Comparison of ENCODE assay signal across 8 cellular contexts in the genomic region with DNA sequence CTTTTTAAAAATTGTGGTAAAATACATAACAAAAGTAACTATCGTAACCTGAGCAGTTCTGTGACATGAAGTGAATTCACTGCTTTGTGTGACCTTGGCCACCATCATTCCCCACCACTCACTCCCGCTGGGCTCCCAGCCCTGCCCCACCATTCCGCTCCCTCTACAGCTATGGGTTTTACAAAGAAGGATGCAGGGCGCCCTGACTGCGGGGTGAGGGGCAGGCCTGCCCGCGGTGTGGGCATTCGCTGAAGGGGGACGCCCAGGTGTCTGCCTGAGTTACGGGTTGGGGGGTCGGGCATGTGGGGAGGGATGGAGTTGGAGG. TPM values are rescaled to one million over a fixed set of nuclear protein-coding genes. Genes with fewer than 3 reads are reported as not detected.
DNase-seq lines count a peak whose midpoint lies in the region; ATAC-seq, FAIRE-seq and TF ChIP-seq lines count a peak whose summit lies in the region.

A gene with protein sequence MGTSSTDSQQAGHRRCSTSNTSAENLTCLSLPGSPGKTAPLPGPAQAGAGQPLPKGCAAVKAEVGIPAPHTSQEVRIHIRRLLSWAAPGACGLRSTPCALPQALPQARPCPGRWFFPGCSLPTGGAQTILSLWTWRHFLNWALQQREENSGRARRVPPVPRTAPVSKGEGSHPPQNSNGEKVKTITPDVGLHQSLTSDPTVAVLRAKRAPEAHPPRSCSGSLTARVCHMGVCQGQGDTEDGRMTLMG (minus strand): TSS at position 38 of the 325 bp plus-strand sequence. CDS start 335 bp downstream, outside the sequence.

- H3K27ac Mint-ChIP-seq in osteocyte (ENCODE audit: unreplicated experiment) = peak within 1 kb of the TSS; percentile 96

- peak within 1 kb of the TSS; percentile 74 for H3K4me2 ChIP-seq in OCI-LY1 (ENCODE audit: low read length)
- peak within 1 kb of the TSS; percentile 75 for H3K4me2 ChIP-seq in endothelial cell of umbilical vein (ENCODE audit: insufficient read depth, low read length)

- no peaks in the 10 kb centered on the region for H4K20me1 ChIP-seq in OCI-LY1 (ENCODE audit: insufficient read depth, low read length)
- no peaks in the 10 kb centered on the region for H4K20me1 ChIP-seq in endothelial cell of umbilical vein (replicated peaks; ENCODE audit: control insufficient read depth, extremely low read depth, insufficient read depth, low read length)

- intact Hi-C loops in endothelial cell of umbilical vein (cut with micrococcal nuclease) = no loop called here

- peaks cover 2% of the 10 kb centered on the region for H3K36me3 Mint-ChIP-seq in osteocyte (ENCODE audit: unreplicated experiment)

- H3K4me3 ChIP-seq in OCI-LY1 (ENCODE audit: low read depth, low read length, poor library complexity, severe bottlenecking) (peak within 1 kb of the TSS; percentile 61), endothelial cell of umbilical vein (replicated peaks in 1 of 3; ENCODE audit: insufficient read depth in 1 of 3, low read depth in 1 of 3, low read length in 3 of 3) (peak within 1 kb of the TSS; percentile 41 to 62 (median 62))

- H2AFZ ChIP-seq in OCI-LY1 (ENCODE audit: low read length) (no peak within 1 kb of the TSS), endothelial cell of umbilical vein (ENCODE audit: low read depth, low read length) (peak within 1 kb of the TSS; percentile 48)

- peak; percentile 48 for FAIRE-seq in GM12891 (lab: Jason Lieb, UNC)
- FAIRE-seq in endothelial cell of umbilical vein (lab: Jason Lieb, UNC) = no peak

- no peaks in the 10 kb centered on the region for H3F3A ChIP-seq in OCI-LY1 (ENCODE audit: insufficient read depth, low read length)

- CTCF ChIA-PET in endothelial cell of umbilical vein (lab: Charles Lee) = interaction anchor here (1.2 kb wide), 1 partner anchor 11 kb away, joined by 3 read pairs; the partner anchor contains the start of gene AMDHD2

- H3K9me1 ChIP-seq in endothelial cell of umbilical vein (replicated peaks; ENCODE audit: control insufficient read depth, extremely low read depth, insufficient read depth, low read length) = no peaks in the 10 kb centered on the region

- H3K27me3 Mint-ChIP-seq in osteocyte (ENCODE audit: unreplicated experiment) = no peaks in the 10 kb centered on the region

- BruUV-seq in endothelial cell of umbilical vein (replicated peaks; lab: Mats Ljungman, UMichigan) = no TSS peak

- no peaks in the 10 kb centered on the region for H3K27me3 ChIP-seq in OCI-LY1 (ENCODE audit: insufficient read depth, low read length)
- no peaks in the 10 kb centered on the region for H3K27me3 ChIP-seq in endothelial cell of umbilical vein (ENCODE audit: control insufficient read depth in 2 of 2, insufficient read depth in 2 of 2, low read length in 2 of 2)

- H3K27ac ChIP-seq in OCI-LY1 (ENCODE audit: low read depth, low read length, poor library complexity, severe bottlenecking) (peak within 1 kb of the TSS; percentile 83), endothelial cell of umbilical vein (ENCODE audit: insufficient read depth, low read depth, low read length) (no peak within 1 kb of the TSS)

- H3K9me3 ChIP-seq in OCI-LY1 (ENCODE audit: low read length) (no peaks in the 10 kb centered on the region), endothelial cell of umbilical vein (replicated peaks; ENCODE audit: control insufficient read depth, insufficient read depth, low read length) (no peaks in the 10 kb centered on the region)

- peaks cover 16% of the 10 kb centered on the region for H3K4me1 Mint-ChIP-seq in osteocyte (ENCODE audit: unreplicated experiment)

- TF ChIP-seq POLR2A in GM12891 (IDR thresholded peaks at IDR 0.05; ENCODE audit: low read depth, low read length) (no peak), endothelial cell of umbilical vein (IDR thresholded peaks at IDR 0.05; ENCODE audit: low read depth, low read length) (no peak)

- H3K9me2 ChIP-seq in OCI-LY1 (ENCODE audit: low read depth, low read length) = no peaks in the 10 kb centered on the region

- DNase-seq in GM12891 (ENCODE audit: insufficient read length, low spot score) (no peak), endothelial cell of umbilical vein (ENCODE audit: low read depth, low spot score) (no peak), osteocyte (ENCODE audit: extremely low spot score, unreplicated experiment) (no peak), DMS 273 (lab: John Stamatoyannopoulos, UW; ENCODE audit: unreplicated experiment) (no peak), RPMI8226 (no peak), OCI-M1 (lab: John Stamatoyannopoulos, UW) (no peak)

- POLR2A ChIA-PET in endothelial cell of umbilical vein (lab: Charles Lee) = interaction anchor here (0.8 kb wide), 1 partner anchor 11 kb away, joined by 6 read pairs; the partner anchor contains the start of gene AMDHD2

- H3K4me3 Mint-ChIP-seq in osteocyte (ENCODE audit: unreplicated experiment) = peak within 1 kb of the TSS; percentile 90

- dilution Hi-C loops in endothelial cell of umbilical vein (cut with MboI; ENCODE audit: extremely low pct_ligation_motif_present, low sequenced_read_pairs) = no loop called here

- H3K79me2 ChIP-seq in OCI-LY1 (ENCODE audit: insufficient read depth, low read length) (no peaks in the 10 kb centered on the region), endothelial cell of umbilical vein (ENCODE audit: control insufficient read depth, insufficient read depth, low read length) (no peaks in the 10 kb centered on the region)

- peaks cover 27% of the 10 kb centered on the region; the same call in 1 of the 2 replicates for H3K36me3 ChIP-seq in OCI-LY1 (ENCODE audit: insufficient read depth, low read length)
- peaks cover 2 to 27% of the 10 kb centered on the region in 2 experiments for H3K36me3 ChIP-seq in endothelial cell of umbilical vein (ENCODE audit: control insufficient read depth in 2 of 2, extremely low read depth in 1 of 2, insufficient read depth in 2 of 2, low read length in 2 of 2)

- H3K4me1 ChIP-seq in OCI-LY1 (ENCODE audit: insufficient read depth, low read length, severe bottlenecking) (peaks cover 15% of the 10 kb centered on the region), endothelial cell of umbilical vein (ENCODE audit: control insufficient read depth, extremely low read depth, insufficient read depth, low read length) (peaks cover 13% of the 10 kb centered on the region)

- no peak for ATAC-seq in HG03378 (IDR thresholded peaks at IDR 0.05; ENCODE audit: unreplicated experiment)

- TF ChIP-seq CTCF in OCI-LY1 (IDR thresholded peaks at IDR 0.05; ENCODE audit: low read length) = no peak
- TF ChIP-seq CTCF in endothelial cell of umbilical vein (IDR thresholded peaks at IDR 0.05; ENCODE audit: extremely low read depth in 1 of 2, insufficient read depth in 1 of 2, low read depth in 1 of 2, low read length in 2 of 2) = no peak
- TF ChIP-seq CTCF in osteocyte (IDR thresholded peaks at IDR 0.05) = no peak

- no peaks in the 10 kb centered on the region for H3K9me3 Mint-ChIP-seq in osteocyte (ENCODE audit: unreplicated experiment)

- H3K9ac ChIP-seq in OCI-LY1 (ENCODE audit: low read length) (peak within 1 kb of the TSS; percentile 77), endothelial cell of umbilical vein (replicated peaks; ENCODE audit: extremely low read depth, insufficient read depth, low read length) (peak within 1 kb of the TSS; percentile 59)

TF ChIP-seq in GM12891, 5 proteins besides CTCF, POLR2A, EP300 and RAD21:
- TF ChIP-seq TAF1 (IDR thresholded peaks at IDR 0.05; ENCODE audit: low read depth, low read length) (no peak), PAX5 (IDR thresholded peaks at IDR 0.05; ENCODE audit: insufficient read depth, low read length, severe bottlenecking) (no peak), POLR2AphosphoS5 (IDR thresholded peaks at IDR 0.05; ENCODE audit: low read depth, low read length) (no peak), SPI1 (IDR thresholded peaks at IDR 0.05; ENCODE audit: low read depth, low read length) (no peak), POU2F2 (IDR thresholded peaks at IDR 0.05; ENCODE audit: low read depth, low read length) (no peak)

TF ChIP-seq in endothelial cell of umbilical vein, 7 proteins besides CTCF, POLR2A, EP300 and RAD21:
- TF ChIP-seq GATA2 (IDR thresholded peaks at IDR 0.05; ENCODE audit: insufficient read depth, insufficient read length, low read depth, low read length) (no peak), MYC (IDR thresholded peaks at IDR 0.05; ENCODE audit: low read depth, low read length) (no peak), MAX (IDR thresholded peaks at IDR 0.05; ENCODE audit: insufficient read depth, insufficient read length) (no peak), JUN (IDR thresholded peaks at IDR 0.05; ENCODE audit: borderline replicate concordance, insufficient read depth, insufficient read length, low read depth) (no peak), FOS (IDR thresholded peaks at IDR 0.05; ENCODE audit: borderline replicate concordance, insufficient read depth, low read length) (no peak), EZH2 (IDR thresholded peaks at IDR 0.05; ENCODE audit: borderline replicate concordance, low read depth, low read length, severe bottlenecking) (no peak)

RNA-seq across cellular contexts. Expression of the gene that starts here (rescaled TPM):
- 2.6 TPM for polyA plus RNA-seq in GM12891 (2012; ENCODE audit: low read depth, missing spikeins)
- total RNA-seq in endothelial cell of umbilical vein (not detected in 2 replicates), osteocyte (not detected in 2 replicates)
- polyA plus RNA-seq in endothelial cell of umbilical vein = not detected in 2 replicates
- polyA plus RNA-seq in endothelial cell of umbilical vein (2011; cell fraction: cytosol; rRNA removed) = not detected in 2 replicates
- not detected in 2 replicates for polyA plus RNA-seq in endothelial cell of umbilical vein (2011; cell fraction: nucleus; rRNA removed)
- 1.1 TPM in 1 of 2 replicates, not detected in the other for polyA plus RNA-seq in endothelial cell of umbilical vein (2012)
- polyA minus RNA-seq in endothelial cell of umbilical vein = not detected in 2 replicates
- polyA minus RNA-seq in endothelial cell of umbilical vein (2011; cell fraction: cytosol; rRNA and poly(A)+ RNA removed) = not detected
- polyA minus RNA-seq in endothelial cell of umbilical vein (2011; cell fraction: nucleus; rRNA and poly(A)+ RNA removed) = not detected in 2 replicates
